2 cellular contexts compared by ENCODE assay signal in the genomic region with DNA sequence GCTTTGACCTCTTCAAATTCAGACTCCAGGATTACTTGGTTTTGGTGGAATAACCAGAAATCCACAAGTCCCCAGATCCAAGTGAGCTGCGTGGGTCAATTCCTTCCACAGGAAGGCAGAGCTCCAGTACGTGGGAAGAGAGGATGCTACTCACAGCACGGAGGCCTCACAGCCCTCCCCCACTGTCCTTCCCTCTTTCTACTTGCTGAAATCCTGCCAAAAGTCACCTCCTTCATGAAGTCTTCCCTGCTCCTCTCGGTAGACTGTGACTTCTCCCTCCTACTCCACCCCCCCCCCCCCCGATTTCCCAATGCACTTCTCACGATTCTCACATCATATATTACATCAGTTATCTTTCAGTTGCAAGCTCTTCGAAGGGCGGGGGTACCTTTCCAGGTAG.
TF ChIP-seq lines count a peak whose summit lies in the region.

No MANE protein-coding gene starts in this region.

TF ChIP-seq in GM23338, 12 proteins besides CTCF, POLR2A, EP300 and RAD21:
- TF ChIP-seq ZNF114 (CRISPR knock-in tag; IDR thresholded peaks at IDR 0.05) (no peak), CREB1 (CRISPR knock-in tag; IDR thresholded peaks at IDR 0.05; ENCODE audit: low read depth) (no peak), EZH2phosphoT487 (IDR thresholded peaks at IDR 0.05; ENCODE audit: unreplicated experiment) (no peak)
- TF ChIP-seq, protein P1, sequence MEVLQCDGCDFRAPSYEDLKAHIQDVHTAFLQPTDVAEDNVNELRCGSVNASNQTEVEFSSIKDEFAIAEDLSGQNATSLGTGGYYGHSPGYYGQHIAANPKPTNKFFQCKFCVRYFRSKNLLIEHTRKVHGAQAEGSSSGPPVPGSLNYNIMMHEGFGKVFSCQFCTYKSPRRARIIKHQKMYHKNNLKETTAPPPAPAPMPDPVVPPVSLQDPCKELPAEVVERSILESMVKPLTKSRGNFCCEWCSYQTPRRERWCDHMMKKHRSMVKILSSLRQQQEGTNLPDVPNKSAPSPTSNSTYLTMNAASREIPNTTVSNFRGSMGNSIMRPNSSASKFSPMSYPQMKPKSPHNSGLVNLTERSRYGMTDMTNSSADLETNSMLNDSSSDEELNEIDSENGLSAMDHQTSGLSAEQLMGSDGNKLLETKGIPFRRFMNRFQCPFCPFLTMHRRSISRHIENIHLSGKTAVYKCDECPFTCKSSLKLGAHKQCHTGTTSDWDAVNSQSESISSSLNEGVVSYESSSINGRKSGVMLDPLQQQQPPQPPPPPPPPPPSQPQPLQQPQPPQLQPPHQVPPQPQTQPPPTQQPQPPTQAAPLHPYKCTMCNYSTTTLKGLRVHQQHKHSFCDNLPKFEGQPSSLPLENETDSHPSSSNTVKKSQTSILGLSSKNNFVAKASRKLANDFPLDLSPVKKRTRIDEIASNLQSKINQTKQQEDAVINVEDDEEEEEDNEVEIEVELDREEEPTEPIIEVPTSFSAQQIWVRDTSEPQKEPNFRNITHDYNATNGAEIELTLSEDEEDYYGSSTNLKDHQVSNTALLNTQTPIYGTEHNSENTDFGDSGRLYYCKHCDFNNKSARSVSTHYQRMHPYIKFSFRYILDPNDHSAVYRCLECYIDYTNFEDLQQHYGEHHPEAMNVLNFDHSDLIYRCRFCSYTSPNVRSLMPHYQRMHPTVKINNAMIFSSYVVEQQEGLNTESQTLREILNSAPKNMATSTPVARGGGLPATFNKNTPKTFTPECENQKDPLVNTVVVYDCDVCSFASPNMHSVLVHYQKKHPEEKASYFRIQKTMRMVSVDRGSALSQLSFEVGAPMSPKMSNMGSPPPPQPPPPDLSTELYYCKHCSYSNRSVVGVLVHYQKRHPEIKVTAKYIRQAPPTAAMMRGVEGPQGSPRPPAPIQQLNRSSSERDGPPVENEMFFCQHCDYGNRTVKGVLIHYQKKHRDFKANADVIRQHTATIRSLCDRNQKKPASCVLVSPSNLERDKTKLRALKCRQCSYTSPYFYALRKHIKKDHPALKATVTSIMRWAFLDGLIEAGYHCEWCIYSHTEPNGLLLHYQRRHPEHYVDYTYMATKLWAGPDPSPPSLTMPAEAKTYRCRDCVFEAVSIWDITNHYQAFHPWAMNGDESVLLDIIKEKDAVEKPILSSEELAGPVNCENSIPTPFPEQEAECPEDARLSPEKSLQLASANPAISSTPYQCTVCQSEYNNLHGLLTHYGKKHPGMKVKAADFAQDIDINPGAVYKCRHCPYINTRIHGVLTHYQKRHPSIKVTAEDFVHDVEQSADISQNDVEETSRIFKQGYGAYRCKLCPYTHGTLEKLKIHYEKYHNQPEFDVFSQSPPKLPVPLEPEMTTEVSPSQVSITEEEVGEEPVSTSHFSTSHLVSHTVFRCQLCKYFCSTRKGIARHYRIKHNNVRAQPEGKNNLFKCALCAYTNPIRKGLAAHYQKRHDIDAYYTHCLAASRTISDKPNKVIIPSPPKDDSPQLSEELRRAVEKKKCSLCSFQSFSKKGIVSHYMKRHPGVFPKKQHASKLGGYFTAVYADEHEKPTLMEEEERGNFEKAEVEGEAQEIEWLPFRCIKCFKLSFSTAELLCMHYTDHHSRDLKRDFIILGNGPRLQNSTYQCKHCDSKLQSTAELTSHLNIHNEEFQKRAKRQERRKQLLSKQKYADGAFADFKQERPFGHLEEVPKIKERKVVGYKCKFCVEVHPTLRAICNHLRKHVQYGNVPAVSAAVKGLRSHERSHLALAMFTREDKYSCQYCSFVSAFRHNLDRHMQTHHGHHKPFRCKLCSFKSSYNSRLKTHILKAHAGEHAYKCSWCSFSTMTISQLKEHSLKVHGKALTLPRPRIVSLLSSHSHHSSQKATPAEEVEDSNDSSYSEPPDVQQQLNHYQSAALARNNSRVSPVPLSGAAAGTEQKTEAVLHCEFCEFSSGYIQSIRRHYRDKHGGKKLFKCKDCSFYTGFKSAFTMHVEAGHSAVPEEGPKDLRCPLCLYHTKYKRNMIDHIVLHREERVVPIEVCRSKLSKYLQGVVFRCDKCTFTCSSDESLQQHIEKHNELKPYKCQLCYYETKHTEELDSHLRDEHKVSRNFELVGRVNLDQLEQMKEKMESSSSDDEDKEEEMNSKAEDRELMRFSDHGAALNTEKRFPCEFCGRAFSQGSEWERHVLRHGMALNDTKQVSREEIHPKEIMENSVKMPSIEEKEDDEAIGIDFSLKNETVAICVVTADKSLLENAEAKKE (CRISPR knock-in tag; IDR thresholded peaks at IDR 0.05) = no peak

TF ChIP-seq in K562, 482 proteins besides CTCF, POLR2A, EP300 and RAD21:
- no peak for TF ChIP-seq BRCA1 (IDR thresholded peaks at IDR 0.05)
- TF ChIP-seq BRCA1 (CRISPR knock-in tag; IDR thresholded peaks at IDR 0.05) = no peak
- TF ChIP-seq ZFP36 (IDR thresholded peaks at IDR 0.05; ENCODE audit: low read depth, low read length, partially characterized antibody) = peak; percentile 66
